In genomic region chr9:78369644-78370219, GRCh38 we compare ENCODE assay signal across 9 cellular contexts.
DNase-seq lines count a peak whose midpoint lies in the region; ATAC-seq, FAIRE-seq and TF ChIP-seq lines count a peak whose summit lies in the region.
"Had no signal": no experiment of that assay in that cellular context is flagged by ENCODE, and none has a peak within 500 bp of the region (broad histone marks: within the 10 kb centered on the region; RNA-seq: fewer than 3 reads in every experiment).

No MANE protein-coding gene starts in this region.

- peaks cover 0 to 2% of the 10 kb centered on the region in 2 experiments for H4K20me1 ChIP-seq in H1 (replicated peaks in 1 of 2; ENCODE audit: control insufficient read depth in 1 of 2, insufficient read depth in 2 of 2, low read length in 2 of 2)
- H4K20me1 ChIP-seq: BLaER1 had no signal

- H3K4ac ChIP-seq in H1 (replicated peaks; ENCODE audit: insufficient read length, low read depth, low read length) (no peak overlapping the region), mesenchymal stem cell (ENCODE audit: low read depth in 1 of 2, low read length in 2 of 2) (no peak overlapping the region)

- WGBS in H1 (ENCODE audit: extremely low coverage in 1 of 2, insufficient coverage in 1 of 2, insufficient read length in 1 of 2, insufficient replicate concordance in 2 of 2, low coverage in 1 of 2, low lambda C conversion rate in 2 of 2, missing lambda C conversion rate in 1 of 2), 2 experiments: 45% methylated on average over 8 of the region's 8 CpGs; no CpG with 5 or more reads in 1 of the 2 experiments
- 53% methylated on average over 8 of the region's 8 CpGs for WGBS in mesenchymal stem cell

- H3K27me3 ChIP-seq in H1 (replicated peaks in 1 of 4; ENCODE audit: control insufficient read depth in 3 of 4, extremely low read depth in 1 of 4, insufficient read depth in 3 of 4, low read length in 3 of 4) (no peaks in the 10 kb centered on the region), mesenchymal stem cell (ENCODE audit: control insufficient read depth in 1 of 2, insufficient read depth in 1 of 2, low read length in 2 of 2) (peaks cover 8 to 40% of the 10 kb centered on the region in 2 experiments)
- H3K27me3 ChIP-seq: BLaER1 had no signal

- H3K23ac ChIP-seq in H1 (ENCODE audit: insufficient read length): no peak overlapping the region
- no peak overlapping the region for H3K23ac ChIP-seq in mesenchymal stem cell (ENCODE audit: low read length in 2 of 2)

- peak overlapping the region; percentile 85; the same call in 1 of the 2 replicates for H2BK15ac ChIP-seq in H1 (ENCODE audit: low read length)
- no peak overlapping the region for H2BK15ac ChIP-seq in mesenchymal stem cell (ENCODE audit: low read depth, poor library complexity, severe bottlenecking)

- no peaks in the 10 kb centered on the region for H3K9me3 Mint-ChIP-seq in activated CD4-positive, alpha-beta memory T cell treated with anti-CD3 and anti-CD28 coated beads, Interleukin-2, amount 10 ng/mL, durations not matched to agents 7 days and 5 days

- no peak overlapping the region; the same call in 1 of the 2 replicates for H2BK20ac ChIP-seq in H1 (ENCODE audit: low read length)

- no peak overlapping the region for H3K56ac ChIP-seq in H1 (replicated peaks; ENCODE audit: insufficient read length, low read depth, low read length)

- no peak overlapping the region for H4K5ac ChIP-seq in H1 (ENCODE audit: insufficient read length, low read depth, low read length)

- H3K79me1 ChIP-seq in H1 (ENCODE audit: low read depth, low read length) (no peaks in the 10 kb centered on the region), mesenchymal stem cell (replicated peaks; ENCODE audit: low read length, poor library complexity, severe bottlenecking) (no peaks in the 10 kb centered on the region)

- H2BK12ac ChIP-seq in H1 (ENCODE audit: low read depth, low read length): no peak overlapping the region
- no peak overlapping the region for H2BK12ac ChIP-seq in mesenchymal stem cell (ENCODE audit: low read length in 2 of 2)

- H3K4me2 ChIP-seq in H1 (ENCODE audit: insufficient read depth in 1 of 2, low read depth in 2 of 2, low read length in 2 of 2) (no peak overlapping the region), mesenchymal stem cell (ENCODE audit: low read length, poor library complexity, severe bottlenecking) (no peak overlapping the region)
- H3K4me2 ChIP-seq: BLaER1 had no signal

- H3K36me3 ChIP-seq in H1 (ENCODE audit: control insufficient read depth in 2 of 4, insufficient read depth in 4 of 4, low read length in 3 of 4): no peaks in the 10 kb centered on the region
- no peaks in the 10 kb centered on the region for H3K36me3 ChIP-seq in mesenchymal stem cell (ENCODE audit: control insufficient read depth in 1 of 2, insufficient read depth in 2 of 2, low read depth in 1 of 2, low read length in 2 of 2)
- H3K36me3 ChIP-seq: BLaER1 had no signal

- CTCF ChIA-PET in activated CD4-positive, alpha-beta memory T cell treated with anti-CD3 and anti-CD28 coated beads, Interleukin-2, amount 10 ng/mL, durations not matched to agents 7 days and 5 days (lab: Charles Lee): interaction anchor here (0.7 to 3.0 kb wide), 23 partner anchors 9 to 392 kb away, joined by 3 to 13 read pairs (median 4); partner anchors contain the start of gene PSAT1
- CTCF ChIA-PET in H1 (lab: Charles Lee; ENCODE audit: partially characterized antibody): interaction anchor here (0.6 to 3.2 kb wide), 37 partner anchors 9 to 1198 kb away, joined by 3 to 18 read pairs (median 4); no protein-coding TSS in a partner anchor

- H3K9ac ChIP-seq in H1 (replicated peaks in 1 of 4; ENCODE audit: extremely low read depth in 1 of 4, low read depth in 3 of 4, low read length in 3 of 4) (no peak overlapping the region), mesenchymal stem cell (ENCODE audit: low read length) (no peak overlapping the region)
- H3K9ac ChIP-seq: BLaER1 had no signal

- H3K18ac ChIP-seq in H1 (ENCODE audit: extremely low read depth, low read length): no peak overlapping the region
- H3K18ac ChIP-seq in mesenchymal stem cell (ENCODE audit: low read depth in 1 of 2, low read length in 2 of 2): no peak overlapping the region

- H4K8ac ChIP-seq in H1 (ENCODE audit: extremely low read depth, insufficient read depth, low read length) (no peak overlapping the region), mesenchymal stem cell (ENCODE audit: low read length) (no peak overlapping the region)

- no peaks in the 10 kb centered on the region for H3K4me1 Mint-ChIP-seq in activated CD4-positive, alpha-beta memory T cell treated with anti-CD3 and anti-CD28 coated beads, Interleukin-2, amount 10 ng/mL, durations not matched to agents 7 days and 5 days

- no peak overlapping the region for H3K14ac ChIP-seq in H1 (ENCODE audit: insufficient read length)
- no peak overlapping the region for H3K14ac ChIP-seq in mesenchymal stem cell (ENCODE audit: low read length in 2 of 2)

- POLR2A ChIA-PET in activated CD4-positive, alpha-beta memory T cell treated with anti-CD3 and anti-CD28 coated beads, Interleukin-2, amount 10 ng/mL, durations not matched to agents 7 days and 5 days (lab: Charles Lee): interaction anchor here (1.0 kb wide), 1 partner anchor 72 kb away, joined by 3 read pairs; no protein-coding TSS in a partner anchor
- POLR2A ChIA-PET in H1 (lab: Charles Lee; ENCODE audit: partially characterized antibody): interaction anchor here (1.3 to 3.2 kb wide), 4 partner anchors 50 to 72 kb away, joined by 3 to 17 read pairs (median 6); partner anchors contain the start of gene PSAT1

- peak; percentile 58 for ATAC-seq in HG02981 (IDR thresholded peaks at IDR 0.05; ENCODE audit: unreplicated experiment)

- no peak for TF ChIP-seq POLR2A in H1 (IDR thresholded peaks at IDR 0.05; ENCODE audit: control extremely low read depth in 1 of 2, low read depth in 2 of 2, low read length in 2 of 2)

- TF ChIP-seq EP300 in H1 (IDR thresholded peaks at IDR 0.05; ENCODE audit: borderline replicate concordance in 1 of 2, low read depth in 2 of 2, low read length in 2 of 2): no peak

- no peaks in the 10 kb centered on the region for H3K23me2 ChIP-seq in H1 (ENCODE audit: low read depth, low read length)

- H3K9me3 ChIP-seq in H1 (ENCODE audit: insufficient read depth in 2 of 2, low read depth in 1 of 2, low read length in 1 of 2) (no peaks in the 10 kb centered on the region), mesenchymal stem cell (ENCODE audit: control insufficient read depth, low read length) (no peaks in the 10 kb centered on the region)
- H3K9me3 ChIP-seq: BLaER1 had no signal

- no peak overlapping the region for H3K27ac Mint-ChIP-seq in activated CD4-positive, alpha-beta memory T cell treated with anti-CD3 and anti-CD28 coated beads, Interleukin-2, amount 10 ng/mL, durations not matched to agents 7 days and 5 days

- H3K4me3 ChIP-seq in H1 (ENCODE audit: extremely low read depth in 1 of 4, insufficient read depth in 2 of 4, low read depth in 3 of 4, low read length in 4 of 4): no peak overlapping the region
- H3K4me3 ChIP-seq in mesenchymal stem cell (ENCODE audit: insufficient read depth in 1 of 2, low read depth in 1 of 2, low read length in 2 of 2): no peak overlapping the region
- H3K4me3 ChIP-seq: BLaER1 had no signal

- H2AK5ac ChIP-seq in H1 (ENCODE audit: low read depth, low read length) (no peak overlapping the region), mesenchymal stem cell (ENCODE audit: low read length, severe bottlenecking) (no peak overlapping the region)

- no peak overlapping the region for H3K4me3 Mint-ChIP-seq in activated CD4-positive, alpha-beta memory T cell treated with anti-CD3 and anti-CD28 coated beads, Interleukin-2, amount 10 ng/mL, durations not matched to agents 7 days and 5 days

- DNase-seq in NCI-H1417 (lab: John Stamatoyannopoulos, UW) (peak; percentile 3 to 59 (median 38)), NCI-H1417 treated with DMSO at 0.1 percent for 48 hours (lab: John Stamatoyannopoulos, UW) (no peak), NCI-H460 (ENCODE audit: extremely low read depth, low read depth) (peak; percentile 55), H1 (ENCODE audit: low read depth in 1 of 2, low spot score in 2 of 2) (peak; percentile 54 to 93), mesenchymal stem cell (peak; percentile 59)
- DNase-seq in activated CD4-positive, alpha-beta memory T cell treated with anti-CD3 and anti-CD28 coated beads, Interleukin-2, amount 10 ng/mL, durations not matched to agents 7 days and 5 days: peak; percentile 53
- DNase-seq in stimulated activated CD8-positive, alpha-beta memory T cell treated with anti-CD3 and anti-CD28 coated beads, Interleukin-4, amount 100 ng/mL, for 24 hours (ENCODE audit: low read depth): peak; percentile 15

- H3K4me1 ChIP-seq in H1 (replicated peaks in 1 of 4; ENCODE audit: control insufficient read depth in 3 of 4, insufficient read depth in 4 of 4, low read length in 3 of 4): peaks cover 0 to 7% (median 0%) of the 10 kb centered on the region in 4 experiments; a peak in 1 of 7 replicates
- peaks cover 4% of the 10 kb centered on the region for H3K4me1 ChIP-seq in mesenchymal stem cell (ENCODE audit: control insufficient read depth, insufficient read depth, low read depth, low read length)
- H3K4me1 ChIP-seq: BLaER1 had no signal

- H4K91ac ChIP-seq in H1 (replicated peaks; ENCODE audit: insufficient read length, low read length): no peak overlapping the region
- H4K91ac ChIP-seq in mesenchymal stem cell (ENCODE audit: low read length): no peak overlapping the region

- peak; percentile 78 to 85 for TF ChIP-seq RAD21 in H1 (IDR thresholded peaks at IDR 0.05 in 1 of 2, conservative IDR thresholded peaks at IDR 0.05 in 1 of 2; ENCODE audit: low read depth in 2 of 2, low read length in 2 of 2)

- no peak overlapping the region for H2BK5ac ChIP-seq in H1 (ENCODE audit: low read depth, low read length)
- no peak overlapping the region for H2BK5ac ChIP-seq in mesenchymal stem cell (ENCODE audit: low read depth, low read length, poor library complexity, severe bottlenecking)

- TF ChIP-seq CTCF in H1 (IDR thresholded peaks at IDR 0.05; ENCODE audit: control extremely low read depth in 1 of 3, insufficient read depth in 1 of 3, low read depth in 1 of 3, low read length in 3 of 3): peak; percentile 90 to 98 (median 98)

- H2AFZ ChIP-seq in H1 (ENCODE audit: low read length): no peak overlapping the region
- no peak overlapping the region for H2AFZ ChIP-seq in mesenchymal stem cell (ENCODE audit: low read depth, low read length)

- H2BK120ac ChIP-seq in H1 (replicated peaks; ENCODE audit: low read depth, low read length) (no peak overlapping the region), mesenchymal stem cell (ENCODE audit: low read depth, low read length) (no peak overlapping the region)

- no peaks in the 10 kb centered on the region for H3K79me2 ChIP-seq in H1 (ENCODE audit: control insufficient read depth in 1 of 2, insufficient read depth in 2 of 2, low read length in 2 of 2)

- H3K27ac ChIP-seq in H1 (ENCODE audit: low read depth, low read length) (no peak overlapping the region), mesenchymal stem cell (ENCODE audit: low read length, poor library complexity, severe bottlenecking) (no peak overlapping the region)
- H3K27ac ChIP-seq: BLaER1 had no signal

- H3K36me3 Mint-ChIP-seq in activated CD4-positive, alpha-beta memory T cell treated with anti-CD3 and anti-CD28 coated beads, Interleukin-2, amount 10 ng/mL, durations not matched to agents 7 days and 5 days (ENCODE audit: low read depth): no peaks in the 10 kb centered on the region

- peak; percentile 97 for FAIRE-seq in H1 (lab: Jason Lieb, UNC)

- H3K27me3 Mint-ChIP-seq in activated CD4-positive, alpha-beta memory T cell treated with anti-CD3 and anti-CD28 coated beads, Interleukin-2, amount 10 ng/mL, durations not matched to agents 7 days and 5 days: peaks cover 13% of the 10 kb centered on the region
